8 cellular contexts compared by ENCODE assay signal in genomic region chr1:100350787-100351094, GRCh38. TPM values are rescaled to one million over a fixed set of nuclear protein-coding genes. Genes with fewer than 3 reads are reported as not detected.
DNase-seq lines count a peak whose midpoint lies in the region; ATAC-seq and TF ChIP-seq lines count a peak whose summit lies in the region.

No MANE protein-coding gene starts in this region.

- DNase-seq in BJ (ENCODE audit: low read depth) (no peak), MG63 (no peak), NCI-H1417 treated with DMSO at 0.1 percent for 48 hours (lab: John Stamatoyannopoulos, UW) (no peak), pons (ENCODE audit: low spot score) (no peak)
- DNase-seq in central memory CD4-positive, alpha-beta T cell = no peak

- no peaks in the 10 kb centered on the region for H3K27me3 ChIP-seq in BJ (ENCODE audit: control insufficient read depth, insufficient read depth, low read length)
- no peaks in the 10 kb centered on the region for H3K27me3 ChIP-seq in MG63
- H3K27me3 ChIP-seq in ectodermal cell (ENCODE audit: control insufficient read depth, insufficient read depth, low read length, poor library complexity, severe bottlenecking) = no peaks in the 10 kb centered on the region

- H3K4me1 ChIP-seq in ectodermal cell (ENCODE audit: control insufficient read depth, insufficient read depth, low read length) = peaks cover 20% of the 10 kb centered on the region

- H3K36me3 ChIP-seq in BJ (ENCODE audit: control insufficient read depth, insufficient read depth, low read length) = no peaks in the 10 kb centered on the region
- no peaks in the 10 kb centered on the region for H3K36me3 ChIP-seq in MG63
- H3K36me3 ChIP-seq in ectodermal cell (ENCODE audit: control insufficient read depth, insufficient read depth, low read length) = no peaks in the 10 kb centered on the region

- peak overlapping the region; percentile 99 for H3K27ac ChIP-seq in ectodermal cell (ENCODE audit: insufficient read depth, low read depth, low read length, poor library complexity, severe bottlenecking)

- peaks cover 9% of the 10 kb centered on the region for H3K36me3 Mint-ChIP-seq in nephron (ENCODE audit: low read depth)

- no peak for ATAC-seq in HG03432 (IDR thresholded peaks at IDR 0.05; ENCODE audit: unreplicated experiment)

- no peaks in the 10 kb centered on the region for H3K9me3 Mint-ChIP-seq in nephron

- CTCF ChIA-PET in BJ (lab: Yijun Ruan, JAX) = no interaction called here

- peak overlapping the region; percentile 96 to 99 (median 99) for H3K27ac Mint-ChIP-seq in nephron

- POLR2A ChIA-PET in BJ (lab: Charles Lee) = no interaction called here

- H3K9me3 ChIP-seq in MG63 (no peaks in the 10 kb centered on the region), ectodermal cell (ENCODE audit: control insufficient read depth, low read length) (no peaks in the 10 kb centered on the region)

- no peak for TF ChIP-seq CTCF in BJ (IDR thresholded peaks at IDR 0.05; ENCODE audit: insufficient read depth, low read depth, low read length)
- TF ChIP-seq CTCF in nephron (IDR thresholded peaks at IDR 0.05; ENCODE audit: unreplicated experiment in 3 of 3) = no peak

- peak overlapping the region; percentile 90; the same call in 1 of the 2 replicates for H3K4me3 ChIP-seq in BJ (ENCODE audit: low read depth, low read length)
- H3K4me3 ChIP-seq in MG63 = peak overlapping the region; percentile 77
- peak overlapping the region; percentile 65 for H3K4me3 ChIP-seq in ectodermal cell (ENCODE audit: insufficient read depth, low read depth, low read length)

- H3K4me3 Mint-ChIP-seq in nephron = peak overlapping the region; percentile 94 to 100 (median 99)

- H3K4me1 Mint-ChIP-seq in nephron = peaks cover 25% of the 10 kb centered on the region

- H3K27me3 Mint-ChIP-seq in nephron (ENCODE audit: low read depth) = no peaks in the 10 kb centered on the region

- WGBS in ectodermal cell, 2 experiments = 82 to 86% methylated on average over 9 to 10 of the region's 10 CpGs

RNA-seq across cellular contexts. Expression of gene CDC14A, which starts 1.6 kb away (rescaled TPM):
- 1.6 and 2.7 TPM in 2 replicates for polyA plus RNA-seq in BJ (2011; rRNA removed)
- 2.1 and 4.1 TPM in 2 replicates for polyA minus RNA-seq in BJ (2011; rRNA and poly(A)+ RNA removed)
- 0.46 and 2.2 TPM in 2 replicates for total RNA-seq in MG63 (2014; rRNA removed; shearing (Covaris generic); ENCODE audit: low replicate concordance)
- 13.8 TPM for polyA plus RNA-seq in ectodermal cell (2013, experiment 1 of 4)
- polyA plus RNA-seq in ectodermal cell (2013, experiment 2 of 4) = 15.2 TPM
- polyA plus RNA-seq in ectodermal cell (2013, experiment 3 of 4) = 13.3 TPM
- polyA plus RNA-seq in ectodermal cell (2013, experiment 4 of 4) = 16.1 TPM
